Comparison of ENCODE assay signal across 14 cellular contexts in the genomic region with DNA sequence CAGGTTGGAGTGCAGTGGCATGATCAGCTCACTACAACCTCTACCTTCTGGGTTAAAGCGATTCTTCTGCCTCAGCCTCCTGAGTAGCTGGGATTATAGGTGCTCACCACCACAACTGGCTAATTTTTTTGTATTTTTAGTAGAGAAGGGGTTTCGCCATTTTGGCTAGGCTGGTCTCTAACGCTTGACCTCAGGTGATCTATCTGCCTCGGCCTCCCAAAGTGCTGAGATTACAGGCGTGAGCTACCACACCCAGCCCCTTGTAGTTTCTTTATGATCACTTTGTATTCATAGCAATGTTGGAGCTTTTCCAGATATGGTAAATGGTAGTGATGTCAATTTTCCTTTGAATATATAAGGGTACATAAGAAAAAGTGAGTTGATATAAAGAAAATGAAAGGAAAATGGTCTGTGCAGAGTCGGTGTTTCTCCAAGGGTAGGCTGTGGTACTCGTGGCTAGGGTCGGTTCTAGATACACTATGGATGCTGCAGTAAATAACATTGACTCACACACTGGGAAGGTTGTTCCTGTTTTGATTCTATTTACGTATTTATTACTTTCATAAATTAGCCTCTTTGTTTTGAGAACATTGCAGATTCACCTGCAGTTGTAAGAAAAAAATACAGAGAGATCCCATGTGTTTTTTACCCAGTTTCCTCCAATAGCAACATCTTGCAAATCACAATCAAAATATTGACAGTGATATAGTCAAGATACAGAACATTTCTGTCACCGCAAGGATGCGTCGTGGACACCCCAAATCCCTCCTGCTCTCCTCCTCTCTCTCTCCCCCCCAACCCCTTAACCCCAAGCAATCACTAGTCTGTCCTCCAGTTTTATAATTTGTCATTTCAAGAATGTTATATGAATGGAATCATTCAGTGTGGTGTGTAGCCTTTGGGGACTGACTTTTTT. TPM values are rescaled to one million over a fixed set of nuclear protein-coding genes. Genes with fewer than 3 reads are reported as not detected.
DNase-seq lines count a peak whose midpoint lies in the region; ATAC-seq, FAIRE-seq and TF ChIP-seq lines count a peak whose summit lies in the region.
"Had no signal": no experiment of that assay in that cellular context is flagged by ENCODE, and none has a peak within 500 bp of the region (broad histone marks: within the 10 kb centered on the region; RNA-seq: fewer than 3 reads in every experiment).

No MANE protein-coding gene starts in this region.

- no peaks in the 10 kb centered on the region for H3F3A ChIP-seq in SU-DHL-6 (ENCODE audit: insufficient read depth)

- no peak for TF ChIP-seq POLR2A in GM12878 (IDR thresholded peaks at IDR 0.05; ENCODE audit: low read depth, low read length)
- no peak for TF ChIP-seq POLR2A in sigmoid colon (IDR thresholded peaks at IDR 0.05)

- no peak overlapping the region for H3K27ac ChIP-seq in SU-DHL-6 (ENCODE audit: low read depth, low read length)
- H3K27ac ChIP-seq in GM12878 (ENCODE audit: control insufficient read depth, insufficient read depth): no peak overlapping the region
- H3K27ac ChIP-seq in small intestine (ENCODE audit: low read depth in 1 of 2, low read length in 1 of 2): peak overlapping the region; percentile 81 to 96
- no peak overlapping the region for H3K27ac ChIP-seq in sigmoid colon
- H3K27ac ChIP-seq in WERI-Rb-1: no peak overlapping the region

- H3K4me2 ChIP-seq in SU-DHL-6 (ENCODE audit: low read depth, low read length, poor library complexity, severe bottlenecking) (peak overlapping the region; percentile 86), GM12878 (ENCODE audit: control insufficient read depth, insufficient read depth) (peak overlapping the region; percentile 65)

- in situ Hi-C loops in GM12878 (cut with MboI): no loop called here

- no peaks in the 10 kb centered on the region for H3K27me3 ChIP-seq in SU-DHL-6 (ENCODE audit: low read length)
- no peaks in the 10 kb centered on the region; a peak in 2 of 4 replicates for H3K27me3 ChIP-seq in GM12878 (replicated peaks in 1 of 2; ENCODE audit: control insufficient read depth in 2 of 2, insufficient read depth in 2 of 2, low read length in 1 of 2)
- H3K27me3 ChIP-seq in small intestine (ENCODE audit: control insufficient read depth in 2 of 2, insufficient read depth in 2 of 2, low read length in 2 of 2): no peaks in the 10 kb centered on the region
- peaks cover 0 to 8% (median 0%) of the 10 kb centered on the region in 3 donors for H3K27me3 ChIP-seq in sigmoid colon
- no peaks in the 10 kb centered on the region for H3K27me3 ChIP-seq in WERI-Rb-1 (ENCODE audit: insufficient read depth, low read depth, severe bottlenecking)

- no peak for TF ChIP-seq RAD21 in GM12878 (IDR thresholded peaks at IDR 0.05; ENCODE audit: insufficient read depth, low read depth, low read length)

- CTCF ChIA-PET in GM12878 (lab: Yijun Ruan, JAX): no interaction called here

- H3K4me1 ChIP-seq in GM12878 (ENCODE audit: control insufficient read depth, insufficient read depth, low read length): peaks cover 4% of the 10 kb centered on the region; the same call in 1 of the 2 replicates
- H3K4me1 ChIP-seq in small intestine (ENCODE audit: control insufficient read depth in 2 of 2, insufficient read depth in 1 of 2, low read depth in 1 of 2, low read length in 1 of 2): peaks cover 5 to 16% of the 10 kb centered on the region in 2 donors
- no peaks in the 10 kb centered on the region for H3K4me1 ChIP-seq in sigmoid colon

- no peaks in the 10 kb centered on the region for H3K9me2 ChIP-seq in SU-DHL-6 (replicated peaks; ENCODE audit: insufficient read depth, low read length)

- intact Hi-C loops in GM12878 (cut with micrococcal nuclease; ENCODE audit: unreplicated experiment) (no loop called here), sigmoid colon (cut with DNase I) (no loop called here)

- FAIRE-seq in GM12878 (lab: Jason Lieb, UNC) (no peak), small intestine (lab: Jason Lieb, UNC) (no peak)

- no peak for DNase-seq in GM12865 (ENCODE audit: low read depth)
- no peak for DNase-seq in GM12878 (ENCODE audit: low read depth, low spot score)
- DNase-seq in small intestine: peak; percentile 59
- no peak for DNase-seq in sigmoid colon
- no peak for DNase-seq in NCI-H1092 treated with DMSO at 0.1 percent for 48 hours (lab: John Stamatoyannopoulos, UW)
- DNase-seq in WERI-Rb-1: no peak
- DNase-seq: COR-L47, KBM-7, NCI-H187 treated with DMSO at 0.1 percent for 48 hours, right cardiac atrium, SHP77 had no signal

- SMC1A ChIA-PET in GM12878 (lab: Charles Lee; ENCODE audit: uncharacterized antibody, unreplicated experiment): no interaction called here

- BruUV-seq in GM12878 (replicated peaks; lab: Mats Ljungman, UMichigan): no TSS peak

- 54% methylated on average over 12 of the region's 12 CpGs for WGBS in GM12878 (ENCODE audit: insufficient coverage, insufficient replicate concordance, low lambda C conversion rate, missing lambda C conversion rate)
- 29 to 57% (median 33%) methylated on average over 12 of the region's 12 CpGs for WGBS in small intestine, 3 donors
- WGBS in sigmoid colon, 2 donors: 24 to 56% methylated on average over 12 of the region's 12 CpGs

- no peaks in the 10 kb centered on the region for H3K9me3 ChIP-seq in SU-DHL-6 (ENCODE audit: insufficient read depth, low read length)
- no peaks in the 10 kb centered on the region for H3K9me3 ChIP-seq in GM12878 (replicated peaks; ENCODE audit: control insufficient read depth, insufficient read depth, low read length)
- H3K9me3 ChIP-seq in small intestine (ENCODE audit: control insufficient read depth, low read depth): no peaks in the 10 kb centered on the region
- H3K9me3 ChIP-seq in sigmoid colon: no peaks in the 10 kb centered on the region
- peaks cover 10% of the 10 kb centered on the region for H3K9me3 ChIP-seq in WERI-Rb-1 (ENCODE audit: severe bottlenecking)

- ATAC-seq in GM12878 (no peak), GM21526 (IDR thresholded peaks at IDR 0.05; ENCODE audit: low FRiP score, unreplicated experiment) (no peak)
- ATAC-seq: right cardiac atrium, WTC11 had no signal

- peak overlapping the region; percentile 27 for H2AFZ ChIP-seq in SU-DHL-6 (ENCODE audit: low read depth, low read length, severe bottlenecking)
- H2AFZ ChIP-seq in GM12878 (ENCODE audit: control insufficient read depth, low read depth, low read length): 0 out of 2 replicates have a peak overlapping the region, but pooled peaks have one; percentile 8

- H4K20me1 ChIP-seq in SU-DHL-6 (ENCODE audit: low read depth, low read length) (no peaks in the 10 kb centered on the region), GM12878 (ENCODE audit: control insufficient read depth, insufficient read depth) (no peaks in the 10 kb centered on the region)

- H3K79me2 ChIP-seq in SU-DHL-6 (ENCODE audit: insufficient read depth, low read length) (no peaks in the 10 kb centered on the region), GM12878 (ENCODE audit: control insufficient read depth, insufficient read depth, low read length) (no peaks in the 10 kb centered on the region)

- POLR2A ChIA-PET in GM12878 (lab: Charles Lee): no interaction called here

- H3K9ac ChIP-seq in SU-DHL-6 (ENCODE audit: low read length): no peak overlapping the region
- H3K9ac ChIP-seq in GM12878 (ENCODE audit: control insufficient read depth, insufficient read depth, low read length): no peak overlapping the region

- H3K4me3 ChIP-seq in GM12865 (ENCODE audit: low read depth, low read length) (peak overlapping the region; percentile 24), SU-DHL-6 (ENCODE audit: insufficient read depth, low read length, poor library complexity, severe bottlenecking) (no peak overlapping the region), GM12878 (0 out of 2 replicates have a peak overlapping the region, but pooled peaks have one; percentile 10), small intestine (ENCODE audit: low read depth in 1 of 2, low read length in 2 of 2) (no peak overlapping the region), sigmoid colon (no peak overlapping the region), WERI-Rb-1 (ENCODE audit: low read depth, low read length) (no peak overlapping the region)

- TF ChIP-seq EP300 in GM12878 (IDR thresholded peaks at IDR 0.05; ENCODE audit: borderline replicate concordance in 1 of 2, control insufficient read depth in 1 of 2, low read depth in 2 of 2, low read length in 2 of 2) (no peak), sigmoid colon (IDR thresholded peaks at IDR 0.05) (no peak)

- no peak for TF ChIP-seq CTCF in GM12865 (IDR thresholded peaks at IDR 0.05; ENCODE audit: insufficient read depth, low read depth, low read length, missing control alignments)
- TF ChIP-seq CTCF in SU-DHL-6 (IDR thresholded peaks at IDR 0.05; ENCODE audit: insufficient read depth, low read length, poor library complexity, severe bottlenecking): no peak
- TF ChIP-seq CTCF in GM12878 (IDR thresholded peaks at IDR 0.05 in 2 of 3, conservative IDR thresholded peaks at IDR 0.05 in 1 of 3; ENCODE audit: control insufficient read depth in 2 of 3, extremely low read depth in 1 of 3, insufficient read depth in 1 of 3, low read depth in 3 of 3, low read length in 3 of 3): no peak
- no peak for TF ChIP-seq CTCF in sigmoid colon (IDR thresholded peaks at IDR 0.05)
- TF ChIP-seq CTCF in WERI-Rb-1 (IDR thresholded peaks at IDR 0.05; ENCODE audit: low read depth, low read length): no peak

- H3K36me3 ChIP-seq in SU-DHL-6 (ENCODE audit: low read length) (no peaks in the 10 kb centered on the region), GM12878 (ENCODE audit: control insufficient read depth in 2 of 2, insufficient read depth in 2 of 2, low read length in 1 of 2) (no peaks in the 10 kb centered on the region), small intestine (ENCODE audit: control insufficient read depth in 2 of 2, insufficient read depth in 2 of 2, low read length in 2 of 2) (no peaks in the 10 kb centered on the region), sigmoid colon (no peaks in the 10 kb centered on the region), WERI-Rb-1 (no peaks in the 10 kb centered on the region)

- RAD21 ChIA-PET in GM12878 (lab: Charles Lee; ENCODE audit: unreplicated experiment): no interaction called here

RNA-seq across cellular contexts. Expression of a gene that starts 2.4 kb away (rescaled TPM):
- total RNA-seq in GM12878 (2013; cell fraction: nucleolus; rRNA removed): 0.05 TPM in 1 of 2 replicates, not detected in the other
- total RNA-seq in GM12878 (2014; rRNA removed): 0.68 and 0.87 TPM in 2 replicates
- 0.51 and 0.54 TPM in 2 replicates for total RNA-seq in GM12878 (2014; rRNA removed; fragmentation: Illumina TruSeq; extraction: Trizol)
- total RNA-seq in GM12878 (2021): 0.85 and 0.97 TPM in 2 replicates
- 0.17 TPM for polyA plus RNA-seq in GM12878 (2011; ENCODE audit: low read depth)
- polyA plus RNA-seq in GM12878 (2011; rRNA removed): 0.11 and 0.13 TPM in 2 replicates
- 0.12 and 0.13 TPM in 2 replicates for polyA plus RNA-seq in GM12878 (2011; cell fraction: cytosol; rRNA removed)
- polyA plus RNA-seq in GM12878 (2011; cell fraction: nucleus; rRNA removed): 0.42 and 0.43 TPM in 2 replicates
- 0.29 and 0.31 TPM in 2 replicates for polyA plus RNA-seq in GM12878 (2012)
- polyA plus RNA-seq in GM12878 (2014; fragmentation: Illumina TruSeq; extraction: Trizol): 0.32 and 0.41 TPM in 2 replicates
- under 1 TPM; 0.05 to 0.13 TPM for polyA plus RNA-seq in GM12878 (2014; fragmentation: Nextera tagmentation; extraction: Ambion mirVana)
- polyA plus RNA-seq in GM12878 (2014; rRNA removed): 0.35 and 0.48 TPM in 2 replicates
- polyA plus RNA-seq in GM12878 (2016; fragmentation: Nextera tagmentation; extraction: Ambion mirVana): under 1 TPM; 0.01 to 0.06 TPM
- polyA minus RNA-seq in GM12878 (2011; rRNA and poly(A)+ RNA removed): 0.22 and 0.41 TPM in 2 replicates
- 0.10 and 0.13 TPM in 2 replicates for polyA minus RNA-seq in GM12878 (2011; cell fraction: cytosol; rRNA and poly(A)+ RNA removed)
- polyA minus RNA-seq in GM12878 (2011; cell fraction: nucleus; rRNA and poly(A)+ RNA removed): 0.36 and 0.77 TPM in 2 replicates
- under 1 TPM; under 0.01 to 0.40 (median 0.27) TPM for polyA plus RNA-seq in small intestine
- total RNA-seq in sigmoid colon: 1 to 10 TPM in 1 of 4 donors, under 1 TPM in 3; 0.27 to 1.8 (median 0.50) TPM
- 1 to 10 TPM in 1 of 3 donors, under 1 TPM in 1, not detected in 1; under 0.01 to 4.4 TPM for polyA plus RNA-seq in sigmoid colon

Comparison
In these comparisons a context has a peak if more than half of its experiments do, and no peak if none do; other contexts are left out.
1. H3K4me3 ChIP-seq: peak in GM12865 (single experiment) and GM12878 (single experiment); none in SU-DHL-6 (single experiment), small intestine (0 of 2), sigmoid colon (0 of 4) and WERI-Rb-1 (single experiment).
2. H3K27ac ChIP-seq: peak in small intestine (2 of 2); none in SU-DHL-6 (single experiment), GM12878 (single experiment), sigmoid colon (0 of 4) and WERI-Rb-1 (single experiment).